ENCODE assay signal across 14 cellular contexts in the genomic region with DNA sequence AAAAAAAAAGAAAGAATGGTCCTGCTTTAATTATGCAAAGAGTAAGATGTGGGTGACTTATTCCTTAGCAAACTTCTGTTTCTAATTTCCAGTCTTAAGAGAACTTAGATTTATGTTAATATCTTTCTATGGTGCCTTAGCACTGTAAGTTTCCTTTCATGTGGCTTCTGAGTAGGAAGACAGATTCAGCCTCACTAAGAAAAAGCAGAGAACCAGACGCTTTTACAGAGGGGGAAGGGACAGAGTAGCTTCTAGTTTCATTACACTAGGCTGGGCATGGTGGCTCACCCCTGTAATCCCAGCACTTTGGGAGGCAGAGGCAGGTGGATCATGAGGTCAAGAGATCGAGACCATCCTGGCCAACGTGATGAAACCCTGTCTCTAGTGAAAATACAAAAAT.
DNase-seq lines count a peak whose midpoint lies in the region; ATAC-seq and TF ChIP-seq lines count a peak whose summit lies in the region.
"Had no signal": no experiment of that assay in that cellular context is flagged by ENCODE, and none has a peak within 500 bp of the region (broad histone marks: within the 10 kb centered on the region; RNA-seq: fewer than 3 reads in every experiment).

No MANE protein-coding gene starts in this region.

- DNase-seq in activated naive CD8-positive, alpha-beta T cell treated with anti-CD3 and anti-CD28 coated beads, Interleukin-2, amount 10 ng/mL, durations not matched to agents 7 days and 5 days = no peak
- DNase-seq in activated naive CD8-positive, alpha-beta T cell treated with anti-CD3 and anti-CD28 coated beads, Interleukin-2, amount 50 U/mL, for 24 hours = no peak
- DNase-seq in T-cell (peak in 1 of 34 experiments; percentile 3), neural crest cell (ENCODE audit: low read depth, low spot score) (no peak), AG08395 (ENCODE audit: low spot score) (no peak), neuronal stem cell (ENCODE audit: low spot score) (no peak)
- DNase-seq in stimulated activated CD4-positive, alpha-beta T cell treated with anti-CD3 and anti-CD28 coated beads, Interleukin-12 subunit alpha, Interleukin-12 subunit beta, amount 100 ng/mL, for 4 hours = no peak
- DNase-seq: BE2C, Calu3, DMS 273 treated with DMSO at 0.1 percent for 48 hours, H9 had no signal

- no peaks in the 10 kb centered on the region for H3K9me3 Mint-ChIP-seq in activated naive CD8-positive, alpha-beta T cell treated with anti-CD3 and anti-CD28 coated beads, Interleukin-2, amount 10 ng/mL, durations not matched to agents 7 days and 5 days
- H3K9me3 Mint-ChIP-seq in activated naive CD8-positive, alpha-beta T cell treated with anti-CD3 and anti-CD28 coated beads, Interleukin-2, amount 50 U/mL, for 24 hours = no peaks in the 10 kb centered on the region
- no peaks in the 10 kb centered on the region for H3K9me3 Mint-ChIP-seq in T-cell
- H3K9me3 Mint-ChIP-seq in neural crest cell = no peaks in the 10 kb centered on the region
- H3K9me3 Mint-ChIP-seq: GM23338, H9 had no signal

- no peak overlapping the region for H2BK5ac ChIP-seq in neuronal stem cell (ENCODE audit: low read length)

- H3K23ac ChIP-seq in neuronal stem cell (ENCODE audit: low read depth, low read length, poor library complexity) = no peak overlapping the region

- H3K79me1 ChIP-seq in neuronal stem cell (ENCODE audit: low read depth, low read length) = no peaks in the 10 kb centered on the region

- H3K9ac ChIP-seq in neuronal stem cell (ENCODE audit: low read depth, low read length, poor library complexity) = no peak overlapping the region

- no peak overlapping the region for H3K4me3 Mint-ChIP-seq in activated naive CD8-positive, alpha-beta T cell treated with anti-CD3 and anti-CD28 coated beads, Interleukin-2, amount 10 ng/mL, durations not matched to agents 7 days and 5 days
- H3K4me3 Mint-ChIP-seq in activated naive CD8-positive, alpha-beta T cell treated with anti-CD3 and anti-CD28 coated beads, Interleukin-2, amount 50 U/mL, for 24 hours = no peak overlapping the region
- H3K4me3 Mint-ChIP-seq in T-cell (peak overlapping the region in 1 of 3 donors; percentile 42), neural crest cell (no peak overlapping the region)
- H3K4me3 Mint-ChIP-seq: GM23338, H9 had no signal

- H3K4ac ChIP-seq in neuronal stem cell (ENCODE audit: low read length) = no peak overlapping the region

- H3K14ac ChIP-seq in neuronal stem cell (ENCODE audit: low read length) = no peak overlapping the region

- no peak overlapping the region for H4K8ac ChIP-seq in neuronal stem cell (ENCODE audit: low read depth, low read length)

- no peak overlapping the region for H2BK15ac ChIP-seq in neuronal stem cell (ENCODE audit: low read length)

- H3K4me3 ChIP-seq in neuronal stem cell (ENCODE audit: low read length in 2 of 2) = no peak overlapping the region
- H3K4me3 ChIP-seq: GM12878, GM23338 had no signal

- peaks cover 2 to 30% of the 10 kb centered on the region in 2 donors for H3K36me3 ChIP-seq in neuronal stem cell (replicated peaks in 1 of 2; ENCODE audit: control insufficient read depth in 2 of 2, insufficient read depth in 2 of 2, low read length in 2 of 2)
- H3K36me3 ChIP-seq: BE2C had no signal

- no peak overlapping the region for H2BK12ac ChIP-seq in neuronal stem cell (ENCODE audit: low read length)

- H3K18ac ChIP-seq in neuronal stem cell (ENCODE audit: low read length) = no peak overlapping the region

- no peak overlapping the region for H3K4me2 ChIP-seq in neuronal stem cell (ENCODE audit: insufficient read depth, low read length, poor library complexity, severe bottlenecking)
- H3K4me2 ChIP-seq: GM23338 had no signal

- no peaks in the 10 kb centered on the region for H3K27me3 ChIP-seq in neuronal stem cell (ENCODE audit: control insufficient read depth in 3 of 3, insufficient read depth in 3 of 3, low read depth in 1 of 3, low read length in 3 of 3)
- H3K27me3 ChIP-seq: BE2C had no signal

- H3K27ac ChIP-seq in neuronal stem cell (replicated peaks; ENCODE audit: low read length) = no peak overlapping the region
- H3K27ac ChIP-seq: C4-2B had no signal

- no peak overlapping the region for H3K27ac Mint-ChIP-seq in activated naive CD8-positive, alpha-beta T cell treated with anti-CD3 and anti-CD28 coated beads, Interleukin-2, amount 10 ng/mL, durations not matched to agents 7 days and 5 days
- H3K27ac Mint-ChIP-seq in activated naive CD8-positive, alpha-beta T cell treated with anti-CD3 and anti-CD28 coated beads, Interleukin-2, amount 50 U/mL, for 24 hours = no peak overlapping the region
- no peak overlapping the region for H3K27ac Mint-ChIP-seq in T-cell
- peak overlapping the region; percentile 43 for H3K27ac Mint-ChIP-seq in neural crest cell (ENCODE audit: unreplicated experiment)
- H3K27ac Mint-ChIP-seq: GM23338, H9 had no signal

- CTCF ChIA-PET in T-cell (lab: Charles Lee) = interaction anchor here in 1 of 2 donors (0.5 kb wide), 1 partner anchor 66 kb away, joined by 3 read pairs; no protein-coding TSS in a partner anchor

- WGBS in neuronal stem cell (ENCODE audit: extremely low coverage in 2 of 2, insufficient read length in 2 of 2, insufficient replicate concordance in 1 of 2), 2 donors = no CpG with 5 or more reads among the region's 3 CpGs

- H3K4me1 ChIP-seq in neuronal stem cell (ENCODE audit: control insufficient read depth in 2 of 2, insufficient read depth in 1 of 2, low read depth in 1 of 2, low read length in 2 of 2) = peaks cover 0 to 18% of the 10 kb centered on the region in 2 donors
- H3K4me1 ChIP-seq: BE2C had no signal

- H2AFZ ChIP-seq in neuronal stem cell (ENCODE audit: low read length) = no peak overlapping the region
- H2AFZ ChIP-seq: GM23338 had no signal

- no peak for TF ChIP-seq CTCF in neural crest cell (conservative IDR thresholded peaks at IDR 0.05)

- no peaks in the 10 kb centered on the region for H3K27me3 Mint-ChIP-seq in activated naive CD8-positive, alpha-beta T cell treated with anti-CD3 and anti-CD28 coated beads, Interleukin-2, amount 10 ng/mL, durations not matched to agents 7 days and 5 days
- no peaks in the 10 kb centered on the region for H3K27me3 Mint-ChIP-seq in activated naive CD8-positive, alpha-beta T cell treated with anti-CD3 and anti-CD28 coated beads, Interleukin-2, amount 50 U/mL, for 24 hours
- H3K27me3 Mint-ChIP-seq in T-cell (no peaks in the 10 kb centered on the region), neural crest cell (ENCODE audit: low read depth) (no peaks in the 10 kb centered on the region)

- peaks cover 13% of the 10 kb centered on the region for H3K36me3 Mint-ChIP-seq in activated naive CD8-positive, alpha-beta T cell treated with anti-CD3 and anti-CD28 coated beads, Interleukin-2, amount 10 ng/mL, durations not matched to agents 7 days and 5 days
- peaks cover 15% of the 10 kb centered on the region for H3K36me3 Mint-ChIP-seq in activated naive CD8-positive, alpha-beta T cell treated with anti-CD3 and anti-CD28 coated beads, Interleukin-2, amount 50 U/mL, for 24 hours (ENCODE audit: low read depth)
- H3K36me3 Mint-ChIP-seq in T-cell (peaks cover 16% of the 10 kb centered on the region), neural crest cell (ENCODE audit: low read depth) (no peaks in the 10 kb centered on the region)

- H4K91ac ChIP-seq in neuronal stem cell (ENCODE audit: low read depth, low read length, poor library complexity) = no peak overlapping the region

- H2BK120ac ChIP-seq in neuronal stem cell (ENCODE audit: low read depth, low read length) = no peak overlapping the region

- H3K9me3 ChIP-seq in neuronal stem cell (replicated peaks in 1 of 2; ENCODE audit: control insufficient read depth in 2 of 2, insufficient read depth in 1 of 2, low read depth in 1 of 2, low read length in 2 of 2) = no peaks in the 10 kb centered on the region
- H3K9me3 ChIP-seq: BE2C had no signal

- peak; percentile 45 for ATAC-seq in activated naive CD8-positive, alpha-beta T cell treated with anti-CD3 and anti-CD28 coated beads, Interleukin-2, amount 10 ng/mL, durations not matched to agents 7 days and 5 days (ENCODE audit: low read depth)
- no peak for ATAC-seq in activated naive CD8-positive, alpha-beta T cell treated with anti-CD3 and anti-CD28 coated beads, Interleukin-2, amount 50 U/mL, for 24 hours
- peak in 3 of 4 experiments; percentile 53 to 76 (median 63) for ATAC-seq in T-cell (replicated peaks in 1 of 4)
- ATAC-seq: GM12878, GM23338 had no signal

- H3K4me1 Mint-ChIP-seq in activated naive CD8-positive, alpha-beta T cell treated with anti-CD3 and anti-CD28 coated beads, Interleukin-2, amount 10 ng/mL, durations not matched to agents 7 days and 5 days = peaks cover 7% of the 10 kb centered on the region
- peaks cover 8% of the 10 kb centered on the region for H3K4me1 Mint-ChIP-seq in activated naive CD8-positive, alpha-beta T cell treated with anti-CD3 and anti-CD28 coated beads, Interleukin-2, amount 50 U/mL, for 24 hours
- H3K4me1 Mint-ChIP-seq in T-cell (peaks cover 10 to 19% (median 10%) of the 10 kb centered on the region in 3 donors), neural crest cell (peaks cover 46% of the 10 kb centered on the region)

- H2AK5ac ChIP-seq in neuronal stem cell (ENCODE audit: low read depth, low read length) = no peak overlapping the region

- POLR2A ChIA-PET in activated naive CD8-positive, alpha-beta T cell treated with anti-CD3 and anti-CD28 coated beads, Interleukin-2, amount 10 ng/mL, durations not matched to agents 7 days and 5 days (lab: Charles Lee) = interaction anchor here (1.1 kb wide), 1 partner anchor 72 kb away, joined by 4 read pairs; no protein-coding TSS in a partner anchor
- POLR2A ChIA-PET in T-cell (lab: Charles Lee) = no interaction called here
